Comparison of ENCODE assay signal across 1 cellular context in genomic region chr6:116680880-116681672, GRCh38.
A peak's percentile ranks its signal among the peaks of the same experiment; 100 is the strongest.
TF ChIP-seq lines count a peak whose summit lies in the region.

Gene KPNA5 (plus strand): TSS chr6:116681211. CDS start chr6:116681335, 124 bp downstream.

TF ChIP-seq in K562, 482 proteins besides CTCF, POLR2A, EP300 and RAD21 (continued from another document and continues in another):
- no peak for TF ChIP-seq MBD1 (CRISPR knock-in tag; IDR thresholded peaks at IDR 0.05)
- TF ChIP-seq CREM (IDR thresholded peaks at IDR 0.05; ENCODE audit: low read depth) = peak; percentile 90
- no peak for TF ChIP-seq BDP1 (IDR thresholded peaks at IDR 0.05; ENCODE audit: insufficient read depth, insufficient read length)
- TF ChIP-seq, protein P1, sequence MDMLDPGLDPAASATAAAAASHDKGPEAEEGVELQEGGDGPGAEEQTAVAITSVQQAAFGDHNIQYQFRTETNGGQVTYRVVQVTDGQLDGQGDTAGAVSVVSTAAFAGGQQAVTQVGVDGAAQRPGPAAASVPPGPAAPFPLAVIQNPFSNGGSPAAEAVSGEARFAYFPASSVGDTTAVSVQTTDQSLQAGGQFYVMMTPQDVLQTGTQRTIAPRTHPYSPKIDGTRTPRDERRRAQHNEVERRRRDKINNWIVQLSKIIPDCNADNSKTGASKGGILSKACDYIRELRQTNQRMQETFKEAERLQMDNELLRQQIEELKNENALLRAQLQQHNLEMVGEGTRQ (CRISPR knock-in tag; IDR thresholded peaks at IDR 0.05) = no peak
- peak; percentile 89 for TF ChIP-seq TAF1 (IDR thresholded peaks at IDR 0.05; ENCODE audit: control insufficient read depth, extremely low read depth, insufficient read depth, low read length, severe bottlenecking)
- peak; percentile 96 for TF ChIP-seq CGGBP1 (CRISPR knock-in tag; IDR thresholded peaks at IDR 0.05)
- no peak for TF ChIP-seq ZNF695 (CRISPR knock-in tag; IDR thresholded peaks at IDR 0.05)
- TF ChIP-seq HDAC3 (IDR thresholded peaks at IDR 0.05; ENCODE audit: borderline replicate concordance, partially characterized antibody) = peak; percentile 44
- peak; percentile 95 for TF ChIP-seq KDM5B (IDR thresholded peaks at IDR 0.05; ENCODE audit: insufficient replicate concordance, low read depth, low read length)
- TF ChIP-seq SP1 (CRISPR knock-in tag; IDR thresholded peaks at IDR 0.05) = peak; percentile 66
- no peak; the same call in 1 of the 2 replicates for TF ChIP-seq CBX1 (IDR thresholded peaks at IDR 0.05; ENCODE audit: low read depth)
- no peak for TF ChIP-seq SMAD2 (IDR thresholded peaks at IDR 0.05; ENCODE audit: low read depth, low read length)
- no peak for TF ChIP-seq RBM15 (IDR thresholded peaks at IDR 0.05; ENCODE audit: insufficient read depth, low read length)
- no peak for TF ChIP-seq ZNF583 (CRISPR knock-in tag; IDR thresholded peaks at IDR 0.05)
- no peak for TF ChIP-seq ZNF12 (CRISPR knock-in tag; IDR thresholded peaks at IDR 0.05)
- 0 out of 2 replicates have a peak, but pooled peaks have one; percentile 62 for TF ChIP-seq HDAC8 (tag; IDR thresholded peaks at IDR 0.05)
- peak; percentile 28; the same call in 1 of the 2 replicates for TF ChIP-seq ZNF76 (CRISPR knock-in tag; IDR thresholded peaks at IDR 0.05; ENCODE audit: borderline replicate concordance)
- no peak for TF ChIP-seq HINFP (tag; conservative IDR thresholded peaks at IDR 0.05; ENCODE audit: low read depth)
- no peak for TF ChIP-seq NR2F6 (CRISPR knock-in tag; IDR thresholded peaks at IDR 0.05)
- TF ChIP-seq BRD9 (IDR thresholded peaks at IDR 0.05; ENCODE audit: low read depth, partially characterized antibody) = peak; percentile 42
- TF ChIP-seq, protein P2, sequence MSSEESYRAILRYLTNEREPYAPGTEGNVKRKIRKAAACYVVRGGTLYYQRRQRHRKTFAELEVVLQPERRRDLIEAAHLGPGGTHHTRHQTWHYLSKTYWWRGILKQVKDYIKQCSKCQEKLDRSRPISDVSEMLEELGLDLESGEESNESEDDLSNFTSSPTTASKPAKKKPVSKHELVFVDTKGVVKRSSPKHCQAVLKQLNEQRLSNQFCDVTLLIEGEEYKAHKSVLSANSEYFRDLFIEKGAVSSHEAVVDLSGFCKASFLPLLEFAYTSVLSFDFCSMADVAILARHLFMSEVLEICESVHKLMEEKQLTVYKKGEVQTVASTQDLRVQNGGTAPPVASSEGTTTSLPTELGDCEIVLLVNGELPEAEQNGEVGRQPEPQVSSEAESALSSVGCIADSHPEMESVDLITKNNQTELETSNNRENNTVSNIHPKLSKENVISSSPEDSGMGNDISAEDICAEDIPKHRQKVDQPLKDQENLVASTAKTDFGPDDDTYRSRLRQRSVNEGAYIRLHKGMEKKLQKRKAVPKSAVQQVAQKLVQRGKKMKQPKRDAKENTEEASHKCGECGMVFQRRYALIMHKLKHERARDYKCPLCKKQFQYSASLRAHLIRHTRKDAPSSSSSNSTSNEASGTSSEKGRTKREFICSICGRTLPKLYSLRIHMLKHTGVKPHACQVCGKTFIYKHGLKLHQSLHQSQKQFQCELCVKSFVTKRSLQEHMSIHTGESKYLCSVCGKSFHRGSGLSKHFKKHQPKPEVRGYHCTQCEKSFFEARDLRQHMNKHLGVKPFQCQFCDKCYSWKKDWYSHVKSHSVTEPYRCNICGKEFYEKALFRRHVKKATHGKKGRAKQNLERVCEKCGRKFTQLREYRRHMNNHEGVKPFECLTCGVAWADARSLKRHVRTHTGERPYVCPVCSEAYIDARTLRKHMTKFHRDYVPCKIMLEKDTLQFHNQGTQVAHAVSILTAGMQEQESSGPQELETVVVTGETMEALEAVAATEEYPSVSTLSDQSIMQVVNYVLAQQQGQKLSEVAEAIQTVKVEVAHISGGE (CRISPR knock-in tag; IDR thresholded peaks at IDR 0.05) = peak in 1 of 3 experiments; percentile 72; a peak in 2 of 6 replicates
- peak in 1 of 2 experiments; percentile 11; a peak in 1 of 4 replicates for TF ChIP-seq TBL1XR1 (IDR thresholded peaks at IDR 0.05; ENCODE audit: low read length in 2 of 2)
- TF ChIP-seq ZNF431 (CRISPR knock-in tag; IDR thresholded peaks at IDR 0.05) = peak; percentile 26; the same call in 1 of the 2 replicates
- peak; percentile 50; the same call in 1 of the 2 replicates for TF ChIP-seq EGR1 (conservative IDR thresholded peaks at IDR 0.05)
- TF ChIP-seq E2F4 (CRISPR knock-in tag; IDR thresholded peaks at IDR 0.05; ENCODE audit: low read depth) = no peak
- no peak for TF ChIP-seq STAG1 (CRISPR knock-in tag; IDR thresholded peaks at IDR 0.05; ENCODE audit: borderline replicate concordance)
- peak in 1 of 2 experiments; percentile 59; a peak in 1 of 4 replicates for TF ChIP-seq HDAC1 (IDR thresholded peaks at IDR 0.05)
- no peak for TF ChIP-seq SIX5 (IDR thresholded peaks at IDR 0.05; ENCODE audit: borderline replicate concordance in 1 of 2, insufficient read depth in 1 of 2, low read depth in 1 of 2, low read length in 2 of 2)
- no peak for TF ChIP-seq FOSL1 (tag; conservative IDR thresholded peaks at IDR 0.05)
- peak; percentile 47; the same call in 1 of the 2 replicates for TF ChIP-seq NKRF (IDR thresholded peaks at IDR 0.05; ENCODE audit: borderline replicate concordance)
- TF ChIP-seq ETV1 (tag; conservative IDR thresholded peaks at IDR 0.05; ENCODE audit: low read depth) = peak; percentile 27; the same call in 1 of the 2 replicates
- no peak for TF ChIP-seq THRAP3 (IDR thresholded peaks at IDR 0.05; ENCODE audit: borderline replicate concordance)
- TF ChIP-seq SAP30 (IDR thresholded peaks at IDR 0.05; ENCODE audit: borderline replicate concordance, insufficient read depth, low read depth, low read length, poor library complexity, severe bottlenecking) = peak; percentile 74
- TF ChIP-seq NUFIP1 (IDR thresholded peaks at IDR 0.05; ENCODE audit: partially characterized antibody) = no peak
- TF ChIP-seq NONO (IDR thresholded peaks at IDR 0.05; ENCODE audit: low read depth in 2 of 2, low read length in 1 of 2) = peak in 1 of 2 experiments; percentile 19; a peak in 1 of 4 replicates
- peak; percentile 93 for TF ChIP-seq KLF13 (tag; IDR thresholded peaks at IDR 0.05; ENCODE audit: borderline replicate concordance, low read depth)
- TF ChIP-seq, protein P3, sequence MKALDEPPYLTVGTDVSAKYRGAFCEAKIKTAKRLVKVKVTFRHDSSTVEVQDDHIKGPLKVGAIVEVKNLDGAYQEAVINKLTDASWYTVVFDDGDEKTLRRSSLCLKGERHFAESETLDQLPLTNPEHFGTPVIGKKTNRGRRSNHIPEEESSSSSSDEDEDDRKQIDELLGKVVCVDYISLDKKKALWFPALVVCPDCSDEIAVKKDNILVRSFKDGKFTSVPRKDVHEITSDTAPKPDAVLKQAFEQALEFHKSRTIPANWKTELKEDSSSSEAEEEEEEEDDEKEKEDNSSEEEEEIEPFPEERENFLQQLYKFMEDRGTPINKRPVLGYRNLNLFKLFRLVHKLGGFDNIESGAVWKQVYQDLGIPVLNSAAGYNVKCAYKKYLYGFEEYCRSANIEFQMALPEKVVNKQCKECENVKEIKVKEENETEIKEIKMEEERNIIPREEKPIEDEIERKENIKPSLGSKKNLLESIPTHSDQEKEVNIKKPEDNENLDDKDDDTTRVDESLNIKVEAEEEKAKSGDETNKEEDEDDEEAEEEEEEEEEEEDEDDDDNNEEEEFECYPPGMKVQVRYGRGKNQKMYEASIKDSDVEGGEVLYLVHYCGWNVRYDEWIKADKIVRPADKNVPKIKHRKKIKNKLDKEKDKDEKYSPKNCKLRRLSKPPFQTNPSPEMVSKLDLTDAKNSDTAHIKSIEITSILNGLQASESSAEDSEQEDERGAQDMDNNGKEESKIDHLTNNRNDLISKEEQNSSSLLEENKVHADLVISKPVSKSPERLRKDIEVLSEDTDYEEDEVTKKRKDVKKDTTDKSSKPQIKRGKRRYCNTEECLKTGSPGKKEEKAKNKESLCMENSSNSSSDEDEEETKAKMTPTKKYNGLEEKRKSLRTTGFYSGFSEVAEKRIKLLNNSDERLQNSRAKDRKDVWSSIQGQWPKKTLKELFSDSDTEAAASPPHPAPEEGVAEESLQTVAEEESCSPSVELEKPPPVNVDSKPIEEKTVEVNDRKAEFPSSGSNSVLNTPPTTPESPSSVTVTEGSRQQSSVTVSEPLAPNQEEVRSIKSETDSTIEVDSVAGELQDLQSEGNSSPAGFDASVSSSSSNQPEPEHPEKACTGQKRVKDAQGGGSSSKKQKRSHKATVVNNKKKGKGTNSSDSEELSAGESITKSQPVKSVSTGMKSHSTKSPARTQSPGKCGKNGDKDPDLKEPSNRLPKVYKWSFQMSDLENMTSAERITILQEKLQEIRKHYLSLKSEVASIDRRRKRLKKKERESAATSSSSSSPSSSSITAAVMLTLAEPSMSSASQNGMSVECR (CRISPR knock-in tag; IDR thresholded peaks at IDR 0.05) = peak; percentile 63
- TF ChIP-seq ZFX (CRISPR knock-in tag; IDR thresholded peaks at IDR 0.05) = peak; percentile 73
- TF ChIP-seq TCFL5 (CRISPR knock-in tag; conservative IDR thresholded peaks at IDR 0.05) = no peak
- TF ChIP-seq ILF3 (IDR thresholded peaks at IDR 0.05; ENCODE audit: borderline replicate concordance) = no peak
- TF ChIP-seq RFX5 (IDR thresholded peaks at IDR 0.05; ENCODE audit: low read depth, low read length) = no peak
- no peak for TF ChIP-seq KLF1 (tag; IDR thresholded peaks at IDR 0.05)
- TF ChIP-seq U2AF1 (optimal IDR thresholded peaks at IDR 0.05; ENCODE audit: low read depth, low read length) = peak; percentile 34
- peak; percentile 85 to 88 for TF ChIP-seq NRF1 (conservative IDR thresholded peaks at IDR 0.05 in 1 of 2, IDR thresholded peaks at IDR 0.05 in 1 of 2)
- peak; percentile 76 for TF ChIP-seq PHF20 (IDR thresholded peaks at IDR 0.05; ENCODE audit: partially characterized antibody)
- TF ChIP-seq, protein P4, sequence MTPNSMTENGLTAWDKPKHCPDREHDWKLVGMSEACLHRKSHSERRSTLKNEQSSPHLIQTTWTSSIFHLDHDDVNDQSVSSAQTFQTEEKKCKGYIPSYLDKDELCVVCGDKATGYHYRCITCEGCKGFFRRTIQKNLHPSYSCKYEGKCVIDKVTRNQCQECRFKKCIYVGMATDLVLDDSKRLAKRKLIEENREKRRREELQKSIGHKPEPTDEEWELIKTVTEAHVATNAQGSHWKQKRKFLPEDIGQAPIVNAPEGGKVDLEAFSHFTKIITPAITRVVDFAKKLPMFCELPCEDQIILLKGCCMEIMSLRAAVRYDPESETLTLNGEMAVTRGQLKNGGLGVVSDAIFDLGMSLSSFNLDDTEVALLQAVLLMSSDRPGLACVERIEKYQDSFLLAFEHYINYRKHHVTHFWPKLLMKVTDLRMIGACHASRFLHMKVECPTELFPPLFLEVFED (CRISPR knock-in tag; conservative IDR thresholded peaks at IDR 0.05) = no peak
- no peak for TF ChIP-seq FOXA1 (IDR thresholded peaks at IDR 0.05; ENCODE audit: borderline replicate concordance)
- TF ChIP-seq TFAP4 (CRISPR knock-in tag; IDR thresholded peaks at IDR 0.05; ENCODE audit: borderline replicate concordance) = peak; percentile 77
- peak; percentile 65 for TF ChIP-seq RNF2 (IDR thresholded peaks at IDR 0.05)
- TF ChIP-seq GATAD2A (IDR thresholded peaks at IDR 0.05) = 0 out of 2 replicates have a peak, but pooled peaks have one; percentile 86
